1 cellular context compared by ENCODE assay signal in genomic region chr3:187076297-187076696, GRCh38.
A peak's percentile ranks its signal among the peaks of the same experiment; 100 is the strongest.
TF ChIP-seq lines count a peak whose summit lies in the region.

No MANE protein-coding gene starts in this region.

TF ChIP-seq in K562, 482 proteins besides CTCF, POLR2A, EP300 and RAD21:
- TF ChIP-seq MITF (IDR thresholded peaks at IDR 0.05) (no peak), SUPT5H (IDR thresholded peaks at IDR 0.05) (0 out of 2 replicates have a peak, but pooled peaks have one; percentile 30), ZNF449 (CRISPR knock-in tag; IDR thresholded peaks at IDR 0.05) (no peak), PTTG1 (tag; IDR thresholded peaks at IDR 0.05; ENCODE audit: low read depth) (no peak), ZNF407 (IDR thresholded peaks at IDR 0.05; ENCODE audit: low read depth) (no peak), HNRNPH1 (optimal IDR thresholded peaks at IDR 0.05; ENCODE audit: low read depth, low read length) (no peak), ZNF512 (tag; IDR thresholded peaks at IDR 0.05) (no peak)
